1 cellular context compared by ENCODE assay signal in the genomic region with DNA sequence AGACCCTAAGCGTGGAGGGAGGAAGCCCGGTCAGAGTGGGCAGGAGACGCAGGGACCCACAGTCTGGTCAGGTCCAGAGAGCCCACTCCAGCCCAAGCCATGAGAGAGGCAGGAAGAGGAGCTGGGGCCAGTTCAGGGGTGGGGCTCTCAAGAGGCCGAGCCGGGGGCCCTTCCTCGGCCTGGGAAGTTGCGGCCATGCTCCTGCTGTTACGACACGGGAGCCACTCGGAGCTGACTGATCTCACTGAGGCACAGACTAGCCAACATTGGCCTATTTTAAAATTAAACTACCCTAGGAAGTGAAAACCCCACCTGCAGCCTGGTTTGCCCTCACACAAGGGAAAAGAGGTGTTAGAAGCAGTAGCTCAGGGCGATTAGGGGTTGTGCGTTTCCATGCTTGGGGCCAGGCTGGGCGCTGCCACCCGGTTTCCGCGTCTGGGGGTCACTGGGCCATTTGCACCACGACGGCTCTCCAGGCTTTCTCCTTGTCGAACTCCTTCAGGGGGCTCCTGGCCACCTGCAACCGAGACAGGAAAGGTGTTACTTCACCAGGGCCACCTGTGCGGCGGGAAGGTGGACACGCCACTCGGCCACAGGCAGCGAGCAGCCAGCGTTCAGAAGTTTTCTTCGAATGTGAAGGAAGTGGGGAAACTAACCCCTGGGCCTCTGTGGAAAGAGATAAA.
TF ChIP-seq lines count a peak whose summit lies in the region.

No MANE protein-coding gene starts in this region.

TF ChIP-seq in K562, 482 proteins besides CTCF, POLR2A, EP300 and RAD21:
- no peak for TF ChIP-seq HEY1 (CRISPR knock-in tag; IDR thresholded peaks at IDR 0.05; ENCODE audit: borderline replicate concordance)
- TF ChIP-seq BRD9 (IDR thresholded peaks at IDR 0.05; ENCODE audit: low read depth, partially characterized antibody), result no peak
- TF ChIP-seq, protein P1, sequence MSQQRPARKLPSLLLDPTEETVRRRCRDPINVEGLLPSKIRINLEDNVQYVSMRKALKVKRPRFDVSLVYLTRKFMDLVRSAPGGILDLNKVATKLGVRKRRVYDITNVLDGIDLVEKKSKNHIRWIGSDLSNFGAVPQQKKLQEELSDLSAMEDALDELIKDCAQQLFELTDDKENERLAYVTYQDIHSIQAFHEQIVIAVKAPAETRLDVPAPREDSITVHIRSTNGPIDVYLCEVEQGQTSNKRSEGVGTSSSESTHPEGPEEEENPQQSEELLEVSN (IDR thresholded peaks at IDR 0.05; ENCODE audit: borderline replicate concordance in 1 of 2, extremely low read depth in 1 of 2, insufficient read depth in 1 of 2, insufficient read length in 1 of 2, low read depth in 1 of 2, low read length in 1 of 2, poor library complexity in 1 of 2, severe bottlenecking in 1 of 2), result peak in 1 of 2 experiments; percentile 14
- TF ChIP-seq, protein P2, sequence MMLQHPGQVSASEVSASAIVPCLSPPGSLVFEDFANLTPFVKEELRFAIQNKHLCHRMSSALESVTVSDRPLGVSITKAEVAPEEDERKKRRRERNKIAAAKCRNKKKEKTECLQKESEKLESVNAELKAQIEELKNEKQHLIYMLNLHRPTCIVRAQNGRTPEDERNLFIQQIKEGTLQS (IDR thresholded peaks at IDR 0.05), result no peak
- TF ChIP-seq, protein P2 (CRISPR knock-in tag; conservative IDR thresholded peaks at IDR 0.05), result no peak
